Comparison of ENCODE assay signal across 28 cellular contexts in genomic region chr22:34620832-34621231, GRCh38.
"Had no signal": no experiment of that assay in that cellular context is flagged by ENCODE, and none has a peak within 500 bp of the region (broad histone marks: within the 10 kb centered on the region; RNA-seq: fewer than 3 reads in every experiment).

No MANE protein-coding gene starts in this region.

- H3K27me3 ChIP-seq: ascending aorta, body of pancreas had no signal

- H3K9me3 Mint-ChIP-seq: activated naive CD8-positive, alpha-beta T cell treated with anti-CD3 and anti-CD28 coated beads, Interleukin-2, amount 50 U/mL, for 24 hours had no signal

- H3K9me3 ChIP-seq: ascending aorta, body of pancreas, SK-N-SH had no signal

- ATAC-seq: activated CD8-positive, alpha-beta memory T cell treated with anti-CD3 and anti-CD28 coated beads, Interleukin-2, amount 10 ng/mL, durations not matched to agents 7 days and 5 days; activated naive CD4-positive, alpha-beta T cell treated with anti-CD3 and anti-CD28 coated beads, Interleukin-2, amount 50 U/mL, for 72 hours; activated naive CD8-positive, alpha-beta T cell treated with anti-CD3 and anti-CD28 coated beads, Interleukin-2, amount 50 U/mL, for 24 hours; body of pancreas; WTC11 had no signal

- H3K27me3 Mint-ChIP-seq: activated CD4-positive, alpha-beta T cell treated with anti-CD3 and anti-CD28 coated beads, Interleukin-2, amount 10 ng/mL, durations not matched to agents 24 days and 14 days; activated CD8-positive, alpha-beta memory T cell treated with anti-CD3 and anti-CD28 coated beads, Interleukin-2, amount 10 ng/mL, durations not matched to agents 7 days and 5 days; activated T-cell treated with anti-CD3 and anti-CD28 coated beads, Interleukin-2, amount 50 U/mL, for 24 hours had no signal

- H3K36me3 Mint-ChIP-seq: activated CD8-positive, alpha-beta memory T cell treated with anti-CD3 and anti-CD28 coated beads, Interleukin-2, amount 10 ng/mL, durations not matched to agents 7 days and 5 days had no signal

- H3K27ac ChIP-seq: ascending aorta, body of pancreas, KMS-11 had no signal

- DNase-seq: activated CD4-positive, alpha-beta T cell treated with anti-CD3 and anti-CD28 coated beads, Interleukin-2, amount 10 ng/mL, durations not matched to agents 24 days and 14 days; activated CD4-positive, alpha-beta T cell treated with anti-CD3 and anti-CD28 coated beads, Interleukin-2, amount 50 U/mL, for 48 hours; activated CD4-positive, CD25-positive, alpha-beta regulatory T cell treated with anti-CD3 and anti-CD28 coated beads, Interleukin-2, amount 50 U/mL, for 72 hours; activated CD8-positive, alpha-beta memory T cell treated with anti-CD3 and anti-CD28 coated beads, Interleukin-2, amount 10 ng/mL, durations not matched to agents 7 days and 5 days; activated effector memory CD4-positive, alpha-beta T cell treated with anti-CD3 and anti-CD28 coated beads, Interleukin-2, amount 50 U/mL, for 16 hours; activated naive CD4-positive, alpha-beta T cell treated with Interleukin-2 at 50 U/mL for 16 hours; activated naive CD8-positive, alpha-beta T cell treated with anti-CD3 and anti-CD28 coated beads, Interleukin-2, amount 50 U/mL, for 24 hours; activated T-cell treated with anti-CD3 and anti-CD28 coated beads, Interleukin-2, amount 50 U/mL, for 24 hours; amniotic stem cell; body of pancreas; central memory CD4-positive, alpha-beta T cell; MV-4-11; NCI-H1092 treated with DMSO at 0.1 percent for 48 hours; NCI-H1436; NCI-H1694 treated with DMSO at 0.1 percent for 48 hours; NCI-H2029 treated with DMSO at 0.1 percent for 48 hours; NCI-H345; NCI-H510A; NCI-H526 treated with DMSO at 0.1 percent for 48 hours; NCI-H82; NK-92 treated with Interleukin-12 subunit alpha and Interleukin-12 subunit beta, amount 100 ng/mL, for 24 hours; SK-N-SH; T-helper 1 cell had no signal

- H3K4me3 Mint-ChIP-seq: activated CD4-positive, alpha-beta T cell treated with anti-CD3 and anti-CD28 coated beads, Interleukin-2, amount 10 ng/mL, durations not matched to agents 24 days and 14 days; activated CD8-positive, alpha-beta memory T cell treated with anti-CD3 and anti-CD28 coated beads, Interleukin-2, amount 10 ng/mL, durations not matched to agents 7 days and 5 days; activated naive CD8-positive, alpha-beta T cell treated with anti-CD3 and anti-CD28 coated beads, Interleukin-2, amount 50 U/mL, for 24 hours; activated T-cell treated with anti-CD3 and anti-CD28 coated beads, Interleukin-2, amount 50 U/mL, for 24 hours; activated T-helper 1 cell treated with anti-CD3 and anti-CD28 coated beads, Interleukin-12 subunit alpha, Interleukin-12 subunit beta, Interleukin-2, Interleukin-4 antibody, amounts not matched to agents 30 ng/mL and 10 ng/mL and 1 ng/mL, durations not matched to agents 14 hours and 24 hours and 36 hours; WTC11 had no signal

- H3K27ac Mint-ChIP-seq: activated CD4-positive, alpha-beta T cell treated with anti-CD3 and anti-CD28 coated beads, Interleukin-2, amount 10 ng/mL, durations not matched to agents 24 days and 14 days; activated CD8-positive, alpha-beta memory T cell treated with anti-CD3 and anti-CD28 coated beads, Interleukin-2, amount 10 ng/mL, durations not matched to agents 7 days and 5 days; activated naive CD4-positive, alpha-beta T cell treated with anti-CD3 and anti-CD28 coated beads, Interleukin-2, amount 50 U/mL, for 72 hours; activated naive CD8-positive, alpha-beta T cell treated with anti-CD3 and anti-CD28 coated beads, Interleukin-2, amount 50 U/mL, for 24 hours; activated T-cell treated with anti-CD3 and anti-CD28 coated beads, Interleukin-2, amount 50 U/mL, for 24 hours; activated T-helper 1 cell treated with anti-CD3 and anti-CD28 coated beads, Interleukin-12 subunit alpha, Interleukin-12 subunit beta, Interleukin-2, Interleukin-4 antibody, amounts not matched to agents 30 ng/mL and 10 ng/mL and 1 ng/mL, durations not matched to agents 14 hours and 24 hours and 36 hours; WTC11 had no signal

- H3K4me1 Mint-ChIP-seq: activated CD4-positive, alpha-beta T cell treated with anti-CD3 and anti-CD28 coated beads, Interleukin-2, amount 10 ng/mL, durations not matched to agents 24 days and 14 days; activated CD8-positive, alpha-beta memory T cell treated with anti-CD3 and anti-CD28 coated beads, Interleukin-2, amount 10 ng/mL, durations not matched to agents 7 days and 5 days; activated naive CD8-positive, alpha-beta T cell treated with anti-CD3 and anti-CD28 coated beads, Interleukin-2, amount 50 U/mL, for 24 hours had no signal
